Comparison of ENCODE assay signal across 1 cellular context in genomic region chr17:66407864-66408263, GRCh38.
A peak's percentile ranks its signal among the peaks of the same experiment; 100 is the strongest.
TF ChIP-seq lines count a peak whose summit lies in the region.

No MANE protein-coding gene starts in this region.

TF ChIP-seq in SK-N-SH treated with all-trans-retinoic acid at 6 μM for 48 hours, 23 proteins besides CTCF, POLR2A, EP300 and RAD21 (continued from another document):
- TF ChIP-seq TSHZ2 (CRISPR knock-in tag; IDR thresholded peaks at IDR 0.05) (peak; percentile 99), TCF4 (CRISPR knock-in tag; IDR thresholded peaks at IDR 0.05; ENCODE audit: borderline replicate concordance) (peak; percentile 90), BACH2 (CRISPR knock-in tag; IDR thresholded peaks at IDR 0.05; ENCODE audit: borderline replicate concordance) (no peak), CREB5 (CRISPR knock-in tag; IDR thresholded peaks at IDR 0.05; ENCODE audit: low read depth) (peak; percentile 82), POU6F1 (CRISPR knock-in tag; IDR thresholded peaks at IDR 0.05; ENCODE audit: borderline replicate concordance, low read depth) (no peak; the same call in 1 of the 2 replicates), ZFP30 (CRISPR knock-in tag; IDR thresholded peaks at IDR 0.05) (no peak; the same call in none of the 2 replicates), ESRRG (CRISPR knock-in tag; IDR thresholded peaks at IDR 0.05) (0 out of 2 replicates have a peak, but pooled peaks have one; percentile 63), ZNF8 (CRISPR knock-in tag; IDR thresholded peaks at IDR 0.05) (0 out of 2 replicates have a peak, but pooled peaks have one; percentile 34), ISL1 (CRISPR knock-in tag; IDR thresholded peaks at IDR 0.05) (peak; percentile 95), SNAI2 (CRISPR knock-in tag; IDR thresholded peaks at IDR 0.05) (peak; percentile 88; the same call in 1 of the 2 replicates), ZFP3 (CRISPR knock-in tag; IDR thresholded peaks at IDR 0.05) (peak; percentile 77)
